ENCODE assay signal across 16 cellular contexts in genomic region chr3:50978991-50979667, GRCh38.
DNase-seq lines count a peak whose midpoint lies in the region; ATAC-seq, FAIRE-seq and TF ChIP-seq lines count a peak whose summit lies in the region.
"Had no signal": no experiment of that assay in that cellular context is flagged by ENCODE, and none has a peak within 500 bp of the region (broad histone marks: within the 10 kb centered on the region; RNA-seq: fewer than 3 reads in every experiment).

No MANE protein-coding gene starts in this region.

- H3K27me3 ChIP-seq in MM.1S (replicated peaks; ENCODE audit: insufficient read depth, low read length), result no peaks in the 10 kb centered on the region
- H3K27me3 ChIP-seq in GM12878 (replicated peaks in 1 of 2; ENCODE audit: control insufficient read depth in 2 of 2, insufficient read depth in 2 of 2, low read length in 1 of 2), result no peaks in the 10 kb centered on the region
- H3K27me3 ChIP-seq: transverse colon had no signal

- H3F3A ChIP-seq in MM.1S (ENCODE audit: insufficient read depth, low read length), result no peaks in the 10 kb centered on the region

- no peaks in the 10 kb centered on the region for H3K9me2 ChIP-seq in MM.1S (replicated peaks; ENCODE audit: insufficient read depth, low read length)

- RAD21 ChIA-PET in GM12878 (lab: Charles Lee; ENCODE audit: unreplicated experiment), result no interaction called here

- BruUV-seq in GM12878 (replicated peaks; lab: Mats Ljungman, UMichigan), result no TSS peak

- in situ Hi-C loops in GM12878 (cut with MboI), result no loop called here

- H3K4me1 Mint-ChIP-seq in neural crest cell, result peaks cover 12% of the 10 kb centered on the region

- H4K20me1 ChIP-seq in MM.1S (ENCODE audit: insufficient read depth, low read length) (no peaks in the 10 kb centered on the region), GM12878 (ENCODE audit: control insufficient read depth, insufficient read depth) (no peaks in the 10 kb centered on the region)

- H3K36me3 ChIP-seq in MM.1S (replicated peaks; ENCODE audit: insufficient read depth, low read length) (no peaks in the 10 kb centered on the region), GM12878 (ENCODE audit: control insufficient read depth in 2 of 2, insufficient read depth in 2 of 2, low read length in 1 of 2) (no peaks in the 10 kb centered on the region)
- H3K36me3 ChIP-seq: transverse colon had no signal

- 86% methylated on average over 15 of the region's 15 CpGs for WGBS in GM12878 (ENCODE audit: insufficient coverage, insufficient replicate concordance, low lambda C conversion rate, missing lambda C conversion rate)

- peaks cover 6% of the 10 kb centered on the region for H3K36me3 Mint-ChIP-seq in neural crest cell (ENCODE audit: low read depth)

- no peak for TF ChIP-seq POLR2A in GM12878 (IDR thresholded peaks at IDR 0.05; ENCODE audit: low read depth, low read length)

- CTCF ChIA-PET in GM12878 (lab: Yijun Ruan, JAX), result interaction anchor here (0.6 to 1.3 kb wide), 8 partner anchors 9 to 351 kb away, joined by 3 to 5 read pairs (median 4); no protein-coding TSS in a partner anchor

- no peak for ATAC-seq in GM12878

- intact Hi-C loops in GM12878 (cut with micrococcal nuclease; ENCODE audit: unreplicated experiment), result no loop called here

- DNase-seq in DMS 273 (lab: John Stamatoyannopoulos, UW; ENCODE audit: unreplicated experiment) (peak; percentile 2), DMS 273 treated with DMSO at 0.1 percent for 48 hours (lab: John Stamatoyannopoulos, UW) (no peak), MM.1S (no peak), GM12878 (ENCODE audit: low read depth, low spot score) (no peak), neural crest cell (ENCODE audit: low read depth, low spot score) (no peak), hypothalamus (lab: John Stamatoyannopoulos, UW) (no peak), SW 1271 (lab: John Stamatoyannopoulos, UW) (no peak), amniotic stem cell (lab: John Stamatoyannopoulos, UW) (no peak)
- DNase-seq: activated naive CD4-positive, alpha-beta T cell treated with anti-CD3 and anti-CD28 coated beads for 36 hours; IMR-90; NCI-H187; T1000; transverse colon had no signal

- H3K4me1 ChIP-seq in MM.1S (ENCODE audit: low read length), result no peaks in the 10 kb centered on the region
- no peaks in the 10 kb centered on the region for H3K4me1 ChIP-seq in GM12878 (ENCODE audit: control insufficient read depth, insufficient read depth, low read length)
- H3K4me1 ChIP-seq: transverse colon had no signal

- H3K27ac ChIP-seq in MM.1S (ENCODE audit: low read length), result no peak overlapping the region
- no peak overlapping the region for H3K27ac ChIP-seq in GM12878 (ENCODE audit: control insufficient read depth, insufficient read depth)
- H3K27ac ChIP-seq: transverse colon had no signal

- POLR2A ChIA-PET in GM12878 (lab: Charles Lee), result no interaction called here

- H3K4me2 ChIP-seq in MM.1S (ENCODE audit: low read depth, low read length) (no peak overlapping the region), GM12878 (ENCODE audit: control insufficient read depth, insufficient read depth) (no peak overlapping the region)

- H2AFZ ChIP-seq in MM.1S (ENCODE audit: low read length) (no peak overlapping the region), GM12878 (ENCODE audit: control insufficient read depth, low read depth, low read length) (no peak overlapping the region)

- FAIRE-seq in GM12878 (lab: Jason Lieb, UNC), result no peak
- FAIRE-seq: endometrium, RCC 7860 had no signal

- H3K4me3 ChIP-seq in MM.1S (ENCODE audit: low read length) (no peak overlapping the region), GM12878 (no peak overlapping the region)
- H3K4me3 ChIP-seq: lung, transverse colon had no signal

- TF ChIP-seq CTCF in MM.1S (IDR thresholded peaks at IDR 0.05; ENCODE audit: low read length) (peak; percentile 19), GM12878 (IDR thresholded peaks at IDR 0.05 in 2 of 3, conservative IDR thresholded peaks at IDR 0.05 in 1 of 3; ENCODE audit: control insufficient read depth in 2 of 3, extremely low read depth in 1 of 3, insufficient read depth in 1 of 3, low read depth in 3 of 3, low read length in 3 of 3) (peak in 2 of 3 experiments; percentile 12 to 28; a peak in 1 of 6 replicates), neural crest cell (conservative IDR thresholded peaks at IDR 0.05) (peak; percentile 29)

- H3K27me3 Mint-ChIP-seq in neural crest cell (ENCODE audit: low read depth), result no peaks in the 10 kb centered on the region

- no peak for TF ChIP-seq EP300 in GM12878 (IDR thresholded peaks at IDR 0.05; ENCODE audit: borderline replicate concordance in 1 of 2, control insufficient read depth in 1 of 2, low read depth in 2 of 2, low read length in 2 of 2)

- H3K9ac ChIP-seq in MM.1S (ENCODE audit: low read length), result no peak overlapping the region
- no peak overlapping the region for H3K9ac ChIP-seq in GM12878 (ENCODE audit: control insufficient read depth, insufficient read depth, low read length)

- H3K9me3 Mint-ChIP-seq in neural crest cell, result peaks cover 12% of the 10 kb centered on the region

- no peaks in the 10 kb centered on the region for H3K79me2 ChIP-seq in MM.1S (ENCODE audit: low read length)
- H3K79me2 ChIP-seq in GM12878 (ENCODE audit: control insufficient read depth, insufficient read depth, low read length), result no peaks in the 10 kb centered on the region

- SMC1A ChIA-PET in GM12878 (lab: Charles Lee; ENCODE audit: uncharacterized antibody, unreplicated experiment), result no interaction called here

- peak overlapping the region; percentile 96 for H3K27ac Mint-ChIP-seq in neural crest cell (ENCODE audit: unreplicated experiment)
- H3K27ac Mint-ChIP-seq: activated naive CD4-positive, alpha-beta T cell treated with anti-CD3 and anti-CD28 coated beads for 36 hours had no signal

- no peaks in the 10 kb centered on the region for H3K9me3 ChIP-seq in MM.1S (replicated peaks; ENCODE audit: insufficient read depth, low read length)
- no peaks in the 10 kb centered on the region for H3K9me3 ChIP-seq in GM12878 (replicated peaks; ENCODE audit: control insufficient read depth, insufficient read depth, low read length)
- H3K9me3 ChIP-seq: transverse colon had no signal

- no peak for TF ChIP-seq RAD21 in GM12878 (IDR thresholded peaks at IDR 0.05; ENCODE audit: insufficient read depth, low read depth, low read length)

- H3K4me3 Mint-ChIP-seq in neural crest cell, result peak overlapping the region; percentile 85
- H3K4me3 Mint-ChIP-seq: activated naive CD4-positive, alpha-beta T cell treated with anti-CD3 and anti-CD28 coated beads for 36 hours had no signal

TF ChIP-seq in GM12878, 131 proteins besides CTCF, POLR2A, EP300 and RAD21:
- TF ChIP-seq MYC (IDR thresholded peaks at IDR 0.05; ENCODE audit: insufficient read depth, insufficient read length, insufficient replicate concordance, low read length, severe bottlenecking) (no peak), SREBF2 (IDR thresholded peaks at IDR 0.05; ENCODE audit: low read length) (no peak)
